Comparison of ENCODE assay signal across 14 cellular contexts in the genomic region with DNA sequence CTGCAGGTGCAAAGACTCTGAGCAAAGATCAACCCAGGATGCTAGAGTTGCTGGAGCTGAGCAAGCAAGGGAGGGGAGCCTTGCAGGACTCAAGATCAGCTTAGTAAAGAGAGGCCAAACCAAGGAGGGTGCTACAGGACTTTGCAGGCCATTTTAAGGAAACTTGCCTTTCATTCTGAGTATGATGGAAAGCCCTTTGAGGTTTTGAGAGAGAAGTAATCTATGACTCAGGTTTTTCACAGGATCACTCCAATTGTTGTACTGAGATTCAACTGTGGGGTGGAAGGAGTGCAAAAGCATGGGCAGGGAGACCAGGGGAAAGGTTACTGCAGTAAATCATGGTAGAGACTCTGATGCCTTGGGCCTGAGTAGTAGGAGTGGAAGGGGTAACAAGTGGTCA.
DNase-seq lines count a peak whose midpoint lies in the region; ATAC-seq and TF ChIP-seq lines count a peak whose summit lies in the region.
"Had no signal": no experiment of that assay in that cellular context is flagged by ENCODE, and none has a peak within 500 bp of the region (broad histone marks: within the 10 kb centered on the region; RNA-seq: fewer than 3 reads in every experiment).

No MANE protein-coding gene starts in this region.

- ATAC-seq in GM18520 (IDR thresholded peaks at IDR 0.05; ENCODE audit: unreplicated experiment) (peak; percentile 43), GM21390 (IDR thresholded peaks at IDR 0.05; ENCODE audit: unreplicated experiment) (peak; percentile 63), HG03039 (IDR thresholded peaks at IDR 0.05; ENCODE audit: unreplicated experiment) (peak; percentile 84)

- DNase-seq in fibroblast of mammary gland (ENCODE audit: low read depth) (peak; percentile 1), COLO829 (ENCODE audit: low spot score) (no peak), NCI-H1105 treated with DMSO at 0.1 percent for 48 hours (lab: John Stamatoyannopoulos, UW) (no peak)
- DNase-seq in activated CD4-positive, alpha-beta T cell treated with anti-CD3 and anti-CD28 coated beads, Interleukin-2, amount 50 U/mL, for 4 hours = no peak
- DNase-seq: activated CD4-positive, CD25-positive, alpha-beta regulatory T cell; activated naive CD4-positive, alpha-beta T cell; GF-D8; MM.1S; NCI-H187 treated with DMSO at 0.1 percent for 48 hours; Right ventricle myocardium superior; testis had no signal

- TF ChIP-seq CTCF in fibroblast of mammary gland (conservative IDR thresholded peaks at IDR 0.05; ENCODE audit: control insufficient read depth, insufficient read depth, low read depth, low read length) = no peak

- no peak overlapping the region for H3K4me3 ChIP-seq in fibroblast of mammary gland (ENCODE audit: control insufficient read depth, low read depth, low read length)
- H3K4me3 ChIP-seq: testis had no signal
